In the genomic region with DNA sequence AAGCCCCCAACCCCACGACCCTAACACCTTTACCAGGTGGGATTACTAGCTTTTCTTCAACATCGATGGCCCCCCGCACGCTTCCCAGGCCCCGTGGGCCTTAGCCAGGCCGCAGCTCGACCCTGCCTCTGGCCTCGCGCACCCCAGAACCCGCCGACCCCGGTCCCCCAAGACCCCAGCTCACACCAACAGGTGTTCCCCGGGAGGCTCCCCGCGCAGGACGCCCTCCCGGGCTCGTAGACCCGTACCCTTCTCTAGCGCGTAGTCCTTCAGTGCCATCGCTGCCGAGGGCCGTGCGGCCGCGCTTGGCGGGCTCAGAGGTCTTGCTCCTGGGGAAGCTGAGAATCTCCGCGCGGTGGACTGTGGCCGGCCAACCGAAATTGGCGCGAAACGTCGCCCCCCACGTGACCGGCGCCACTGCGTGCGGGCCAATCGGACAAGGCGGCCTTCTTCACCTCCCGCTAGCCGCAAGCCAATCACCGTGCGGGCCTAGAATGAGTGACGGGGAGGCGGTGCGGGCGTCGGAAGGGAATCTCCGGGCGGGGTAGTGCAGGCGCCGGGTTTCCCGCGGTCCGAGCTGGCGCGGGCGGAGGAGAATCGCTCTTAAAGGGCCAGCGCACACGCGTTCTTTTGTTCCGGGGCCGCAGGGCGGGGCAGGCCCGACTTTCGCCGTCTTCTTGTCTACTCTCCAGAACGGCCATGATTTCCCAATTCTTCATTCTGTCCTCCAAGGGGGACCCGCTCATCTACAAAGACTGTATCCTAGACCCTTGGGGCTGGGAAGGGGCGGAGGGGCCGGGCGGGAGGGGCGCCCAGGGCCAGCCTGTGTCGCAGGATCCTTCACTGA, we compare ENCODE assay signal across 1 cellular context.
TF ChIP-seq lines count a peak whose summit lies in the region.

A gene with protein sequence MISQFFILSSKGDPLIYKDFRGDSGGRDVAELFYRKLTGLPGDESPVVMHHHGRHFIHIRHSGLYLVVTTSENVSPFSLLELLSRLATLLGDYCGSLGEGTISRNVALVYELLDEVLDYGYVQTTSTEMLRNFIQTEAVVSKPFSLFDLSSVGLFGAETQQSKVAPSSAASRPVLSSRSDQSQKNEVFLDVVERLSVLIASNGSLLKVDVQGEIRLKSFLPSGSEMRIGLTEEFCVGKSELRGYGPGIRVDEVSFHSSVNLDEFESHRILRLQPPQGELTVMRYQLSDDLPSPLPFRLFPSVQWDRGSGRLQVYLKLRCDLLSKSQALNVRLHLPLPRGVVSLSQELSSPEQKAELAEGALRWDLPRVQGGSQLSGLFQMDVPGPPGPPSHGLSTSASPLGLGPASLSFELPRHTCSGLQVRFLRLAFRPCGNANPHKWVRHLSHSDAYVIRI (plus strand): TSS at position 628 of the 847 bp plus-strand sequence. CDS start 72 bp downstream, at position 700.
TSS of gene MCM7 (minus strand) at position 382 of the 847 bp plus-strand sequence. CDS start at position 279, 103 bp downstream.

TF ChIP-seq in GM12878, 131 proteins besides CTCF, POLR2A, EP300 and RAD21 (continued from another document and continues in another):
- TF ChIP-seq JUNB (IDR thresholded peaks at IDR 0.05) (no peak), NR2F1 (conservative IDR thresholded peaks at IDR 0.05) (peak; percentile 76), ETV6 (conservative IDR thresholded peaks at IDR 0.05 in 1 of 2, IDR thresholded peaks at IDR 0.05 in 1 of 2; ENCODE audit: borderline replicate concordance in 1 of 2, low read depth in 1 of 2) (no peak), HDAC6 (IDR thresholded peaks at IDR 0.05; ENCODE audit: unreplicated experiment) (no peak), BRCA1 (IDR thresholded peaks at IDR 0.05; ENCODE audit: low read depth, low read length) (no peak), E4F1 (IDR thresholded peaks at IDR 0.05; ENCODE audit: borderline replicate concordance, partially characterized antibody) (no peak), BMI1 (IDR thresholded peaks at IDR 0.05; ENCODE audit: borderline replicate concordance) (no peak), BCL11A (IDR thresholded peaks at IDR 0.05; ENCODE audit: low read depth, low read length) (no peak), CHD2 (IDR thresholded peaks at IDR 0.05; ENCODE audit: borderline replicate concordance, low read depth, low read length) (peak; percentile 83), POU2F2 (IDR thresholded peaks at IDR 0.05; ENCODE audit: borderline replicate concordance, low read depth, low read length) (peak; percentile 28; the same call in 1 of the 3 replicates), MYC (IDR thresholded peaks at IDR 0.05; ENCODE audit: insufficient read depth, insufficient read length, insufficient replicate concordance, low read length, severe bottlenecking) (no peak), CREM (IDR thresholded peaks at IDR 0.05; ENCODE audit: low read depth) (peak; percentile 64), CHD4 (IDR thresholded peaks at IDR 0.05) (no peak), ZNF217 (IDR thresholded peaks at IDR 0.05) (no peak), RAD51 (IDR thresholded peaks at IDR 0.05) (peak; percentile 96), EGR1 (IDR thresholded peaks at IDR 0.05; ENCODE audit: borderline replicate concordance in 1 of 2, low read depth in 2 of 2, low read length in 2 of 2) (peak; percentile 38 to 75), MXI1 (IDR thresholded peaks at IDR 0.05; ENCODE audit: low read depth, low read length) (peak; percentile 80), POLR2AphosphoS5 (IDR thresholded peaks at IDR 0.05; ENCODE audit: low read length) (peak; percentile 78; the same call in 1 of the 2 replicates), HDGF (IDR thresholded peaks at IDR 0.05) (peak; percentile 73; the same call in 1 of the 2 replicates), CHD1 (IDR thresholded peaks at IDR 0.05; ENCODE audit: low read depth, low read length) (no peak), CREB1 (IDR thresholded peaks at IDR 0.05; ENCODE audit: low read depth) (peak; percentile 68; the same call in 1 of the 2 replicates), GABPA (IDR thresholded peaks at IDR 0.05; ENCODE audit: low read depth) (0 out of 2 replicates have a peak, but pooled peaks have one; percentile 12), RUNX3 (IDR thresholded peaks at IDR 0.05; ENCODE audit: low read length) (peak; percentile 41), RBBP5 (conservative IDR thresholded peaks at IDR 0.05) (no peak), SREBF2 (IDR thresholded peaks at IDR 0.05; ENCODE audit: low read length) (no peak), PKNOX1 (IDR thresholded peaks at IDR 0.05) (peak; percentile 99), ELK1 (IDR thresholded peaks at IDR 0.05; ENCODE audit: low read depth, low read length) (no peak), TBL1XR1 (IDR thresholded peaks at IDR 0.05; ENCODE audit: low read depth, low read length) (peak; percentile 9; the same call in 1 of the 2 replicates), KLF5 (IDR thresholded peaks at IDR 0.05; ENCODE audit: partially characterized antibody) (peak; percentile 66), HDAC2 (IDR thresholded peaks at IDR 0.05) (no peak), PAX5 (IDR thresholded peaks at IDR 0.05; ENCODE audit: borderline replicate concordance, low read depth, low read length) (no peak; the same call in 1 of the 2 replicates), TCF12 (IDR thresholded peaks at IDR 0.05; ENCODE audit: low read depth, low read length) (no peak; the same call in 1 of the 2 replicates), ZNF384 (IDR thresholded peaks at IDR 0.05; ENCODE audit: borderline replicate concordance, low read depth, low read length) (no peak), RB1 (IDR thresholded peaks at IDR 0.05; ENCODE audit: borderline replicate concordance) (peak; percentile 99), CBX5 (IDR thresholded peaks at IDR 0.05; ENCODE audit: low read depth) (no peak), ASH2L (IDR thresholded peaks at IDR 0.05; ENCODE audit: borderline replicate concordance, low read depth) (no peak), ZBTB4 (CRISPR knock-in tag; IDR thresholded peaks at IDR 0.05) (no peak), RELA (IDR thresholded peaks at IDR 0.05; ENCODE audit: borderline replicate concordance, partially characterized antibody) (peak; percentile 88), RFX5 (IDR thresholded peaks at IDR 0.05; ENCODE audit: low read depth, low read length) (0 out of 2 replicates have a peak, but pooled peaks have one; percentile 33), SIN3A (IDR thresholded peaks at IDR 0.05; ENCODE audit: low read depth, low read length) (peak; percentile 97), ZBED1 (IDR thresholded peaks at IDR 0.05; ENCODE audit: borderline replicate concordance) (0 out of 2 replicates have a peak, but pooled peaks have one; percentile 62), NFYA (IDR thresholded peaks at IDR 0.05; ENCODE audit: borderline replicate concordance, low read depth, low read length) (no peak; the same call in 1 of the 2 replicates), TAF1 (IDR thresholded peaks at IDR 0.05; ENCODE audit: borderline replicate concordance, low read depth, low read length) (peak; percentile 44; the same call in 1 of the 2 replicates), NRF1 (conservative IDR thresholded peaks at IDR 0.05; ENCODE audit: low read depth, low read length) (0 out of 2 replicates have a peak, but pooled peaks have one; percentile 6), DPF2 (IDR thresholded peaks at IDR 0.05) (peak; percentile 97), IRF4 (IDR thresholded peaks at IDR 0.05; ENCODE audit: low read depth, low read length) (no peak), MTA3 (IDR thresholded peaks at IDR 0.05; ENCODE audit: borderline replicate concordance, low read length) (no peak), RCOR1 (conservative IDR thresholded peaks at IDR 0.05; ENCODE audit: low read depth, low read length) (no peak), PBX3 (IDR thresholded peaks at IDR 0.05; ENCODE audit: insufficient replicate concordance, low read depth, low read length) (peak; percentile 98)
- TF ChIP-seq, protein P1, sequence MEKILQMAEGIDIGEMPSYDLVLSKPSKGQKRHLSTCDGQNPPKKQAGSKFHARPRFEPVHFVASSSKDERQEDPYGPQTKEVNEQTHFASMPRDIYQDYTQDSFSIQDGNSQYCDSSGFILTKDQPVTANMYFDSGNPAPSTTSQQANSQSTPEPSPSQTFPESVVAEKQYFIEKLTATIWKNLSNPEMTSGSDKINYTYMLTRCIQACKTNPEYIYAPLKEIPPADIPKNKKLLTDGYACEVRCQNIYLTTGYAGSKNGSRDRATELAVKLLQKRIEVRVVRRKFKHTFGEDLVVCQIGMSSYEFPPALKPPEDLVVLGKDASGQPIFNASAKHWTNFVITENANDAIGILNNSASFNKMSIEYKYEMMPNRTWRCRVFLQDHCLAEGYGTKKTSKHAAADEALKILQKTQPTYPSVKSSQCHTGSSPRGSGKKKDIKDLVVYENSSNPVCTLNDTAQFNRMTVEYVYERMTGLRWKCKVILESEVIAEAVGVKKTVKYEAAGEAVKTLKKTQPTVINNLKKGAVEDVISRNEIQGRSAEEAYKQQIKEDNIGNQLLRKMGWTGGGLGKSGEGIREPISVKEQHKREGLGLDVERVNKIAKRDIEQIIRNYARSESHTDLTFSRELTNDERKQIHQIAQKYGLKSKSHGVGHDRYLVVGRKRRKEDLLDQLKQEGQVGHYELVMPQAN (conservative IDR thresholded peaks at IDR 0.05) = peak; percentile 99
- TF ChIP-seq, protein P2, sequence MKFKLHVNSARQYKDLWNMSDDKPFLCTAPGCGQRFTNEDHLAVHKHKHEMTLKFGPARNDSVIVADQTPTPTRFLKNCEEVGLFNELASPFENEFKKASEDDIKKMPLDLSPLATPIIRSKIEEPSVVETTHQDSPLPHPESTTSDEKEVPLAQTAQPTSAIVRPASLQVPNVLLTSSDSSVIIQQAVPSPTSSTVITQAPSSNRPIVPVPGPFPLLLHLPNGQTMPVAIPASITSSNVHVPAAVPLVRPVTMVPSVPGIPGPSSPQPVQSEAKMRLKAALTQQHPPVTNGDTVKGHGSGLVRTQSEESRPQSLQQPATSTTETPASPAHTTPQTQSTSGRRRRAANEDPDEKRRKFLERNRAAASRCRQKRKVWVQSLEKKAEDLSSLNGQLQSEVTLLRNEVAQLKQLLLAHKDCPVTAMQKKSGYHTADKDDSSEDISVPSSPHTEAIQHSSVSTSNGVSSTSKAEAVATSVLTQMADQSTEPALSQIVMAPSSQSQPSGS (IDR thresholded peaks at IDR 0.05; ENCODE audit: low read length) = no peak
